Comparison of ENCODE assay signal across 20 cellular contexts in genomic region chrY:15465880-15466279, GRCh38.
DNase-seq lines count a peak whose midpoint lies in the region; ATAC-seq lines count a peak whose summit lies in the region.
"Had no signal": no experiment of that assay in that cellular context is flagged by ENCODE, and none has a peak within 500 bp of the region (broad histone marks: within the 10 kb centered on the region; RNA-seq: fewer than 3 reads in every experiment).

No MANE protein-coding gene starts in this region.

- no peak overlapping the region for H3K27ac Mint-ChIP-seq in stimulated activated memory B cell treated with anti-CD40 and anti-IgM and Interleukin-4, amounts not matched to agents 10 μg/mL and 1 μg/mL and 100 μg/mL, for 72 hours
- H3K27ac Mint-ChIP-seq in activated CD8-positive, alpha-beta memory T cell treated with anti-CD3 and anti-CD28 coated beads, Interleukin-2, amount 10 ng/mL, durations not matched to agents 7 days and 5 days: no peak overlapping the region
- H3K27ac Mint-ChIP-seq: CD4-positive, CD25-positive, alpha-beta regulatory T cell; CD8-positive, alpha-beta memory T cell; H9; IgD-negative memory B cell had no signal

- no peaks in the 10 kb centered on the region for H3K36me3 Mint-ChIP-seq in stimulated activated memory B cell treated with anti-CD40 and anti-IgM and Interleukin-4, amounts not matched to agents 10 μg/mL and 1 μg/mL and 100 μg/mL, for 72 hours
- no peaks in the 10 kb centered on the region for H3K36me3 Mint-ChIP-seq in activated CD8-positive, alpha-beta memory T cell treated with anti-CD3 and anti-CD28 coated beads, Interleukin-2, amount 10 ng/mL, durations not matched to agents 7 days and 5 days
- H3K36me3 Mint-ChIP-seq: CD4-positive, CD25-positive, alpha-beta regulatory T cell; CD8-positive, alpha-beta memory T cell; IgD-negative memory B cell had no signal

- peak; percentile 71 for ATAC-seq in GM18868 (IDR thresholded peaks at IDR 0.05; ENCODE audit: unreplicated experiment)
- peak; percentile 50 for ATAC-seq in stimulated activated memory B cell treated with anti-CD40 and anti-IgM and Interleukin-4, amounts not matched to agents 10 μg/mL and 1 μg/mL and 100 μg/mL, for 72 hours
- no peak for ATAC-seq in activated CD8-positive, alpha-beta memory T cell treated with anti-CD3 and anti-CD28 coated beads, Interleukin-2, amount 10 ng/mL, durations not matched to agents 7 days and 5 days
- ATAC-seq in left cardiac atrium: no peak
- ATAC-seq: GM12878 had no signal

- no peak overlapping the region for H3K4me3 Mint-ChIP-seq in stimulated activated memory B cell treated with anti-CD40 and anti-IgM and Interleukin-4, amounts not matched to agents 10 μg/mL and 1 μg/mL and 100 μg/mL, for 72 hours
- H3K4me3 Mint-ChIP-seq in activated CD8-positive, alpha-beta memory T cell treated with anti-CD3 and anti-CD28 coated beads, Interleukin-2, amount 10 ng/mL, durations not matched to agents 7 days and 5 days: no peak overlapping the region
- H3K4me3 Mint-ChIP-seq: CD4-positive, CD25-positive, alpha-beta regulatory T cell; CD8-positive, alpha-beta memory T cell; H9; IgD-negative memory B cell had no signal

- DNase-seq in MV-4-11 (lab: John Stamatoyannopoulos, UW) (peak; percentile 77), RPMI8226 (peak; percentile 33), left cardiac atrium (no peak)
- no peak for DNase-seq in activated CD8-positive, alpha-beta memory T cell treated with anti-CD3 and anti-CD28 coated beads, Interleukin-2, amount 10 ng/mL, durations not matched to agents 7 days and 5 days
- DNase-seq in activated T-cell treated with anti-CD3 and anti-CD28 coated beads, Interleukin-2, amount 50 U/mL, for 48 hours: no peak
- DNase-seq: ACHN; BE2C; C1 segment of cervical spinal cord; CD4-positive, CD25-positive, alpha-beta regulatory T cell; CD8-positive, alpha-beta memory T cell; COR-L47; DMS 273 treated with DMSO at 0.1 percent for 48 hours; DMS53; DND-41; EL; H9 had no signal

- no peaks in the 10 kb centered on the region for H3K9me3 Mint-ChIP-seq in stimulated activated memory B cell treated with anti-CD40 and anti-IgM and Interleukin-4, amounts not matched to agents 10 μg/mL and 1 μg/mL and 100 μg/mL, for 72 hours
- H3K9me3 Mint-ChIP-seq in activated CD8-positive, alpha-beta memory T cell treated with anti-CD3 and anti-CD28 coated beads, Interleukin-2, amount 10 ng/mL, durations not matched to agents 7 days and 5 days (ENCODE audit: low read depth): no peaks in the 10 kb centered on the region
- H3K9me3 Mint-ChIP-seq: CD4-positive, CD25-positive, alpha-beta regulatory T cell; CD8-positive, alpha-beta memory T cell; H9; IgD-negative memory B cell had no signal

- CTCF ChIA-PET in activated CD8-positive, alpha-beta memory T cell treated with anti-CD3 and anti-CD28 coated beads, Interleukin-2, amount 10 ng/mL, durations not matched to agents 7 days and 5 days (lab: Charles Lee): no interaction called here

- intact Hi-C loops in left cardiac atrium (cut with DNase I): no loop called here

- H3K27me3 Mint-ChIP-seq in stimulated activated memory B cell treated with anti-CD40 and anti-IgM and Interleukin-4, amounts not matched to agents 10 μg/mL and 1 μg/mL and 100 μg/mL, for 72 hours: no peaks in the 10 kb centered on the region
- no peaks in the 10 kb centered on the region for H3K27me3 Mint-ChIP-seq in activated CD8-positive, alpha-beta memory T cell treated with anti-CD3 and anti-CD28 coated beads, Interleukin-2, amount 10 ng/mL, durations not matched to agents 7 days and 5 days
- H3K27me3 Mint-ChIP-seq: CD4-positive, CD25-positive, alpha-beta regulatory T cell; IgD-negative memory B cell had no signal

- peaks cover 9% of the 10 kb centered on the region for H3K4me1 Mint-ChIP-seq in stimulated activated memory B cell treated with anti-CD40 and anti-IgM and Interleukin-4, amounts not matched to agents 10 μg/mL and 1 μg/mL and 100 μg/mL, for 72 hours
- H3K4me1 Mint-ChIP-seq in activated CD8-positive, alpha-beta memory T cell treated with anti-CD3 and anti-CD28 coated beads, Interleukin-2, amount 10 ng/mL, durations not matched to agents 7 days and 5 days: no peaks in the 10 kb centered on the region
- H3K4me1 Mint-ChIP-seq: CD4-positive, CD25-positive, alpha-beta regulatory T cell; CD8-positive, alpha-beta memory T cell; H9; IgD-negative memory B cell had no signal

Comparison
In these comparisons a context has a peak if more than half of its experiments do, and no peak if none do; other contexts are left out.
1. ATAC-seq: peak in GM18868 (single experiment) and stimulated activated memory B cell treated with anti-CD40 and anti-IgM and Interleukin-4, amounts not matched to agents 10 μg/mL and 1 μg/mL and 100 μg/mL, for 72 hours (single experiment); none in activated CD8-positive, alpha-beta memory T cell treated with anti-CD3 and anti-CD28 coated beads, Interleukin-2, amount 10 ng/mL, durations not matched to agents 7 days and 5 days (single experiment) and left cardiac atrium (0 of 2).
2. DNase-seq: peak in MV-4-11 (single experiment) and RPMI8226 (single experiment); none in activated CD8-positive, alpha-beta memory T cell treated with anti-CD3 and anti-CD28 coated beads, Interleukin-2, amount 10 ng/mL, durations not matched to agents 7 days and 5 days (single experiment), left cardiac atrium (single experiment) and activated T-cell treated with anti-CD3 and anti-CD28 coated beads, Interleukin-2, amount 50 U/mL, for 48 hours (0 of 2).